Comparison of ENCODE assay signal across 8 cellular contexts in the genomic region with DNA sequence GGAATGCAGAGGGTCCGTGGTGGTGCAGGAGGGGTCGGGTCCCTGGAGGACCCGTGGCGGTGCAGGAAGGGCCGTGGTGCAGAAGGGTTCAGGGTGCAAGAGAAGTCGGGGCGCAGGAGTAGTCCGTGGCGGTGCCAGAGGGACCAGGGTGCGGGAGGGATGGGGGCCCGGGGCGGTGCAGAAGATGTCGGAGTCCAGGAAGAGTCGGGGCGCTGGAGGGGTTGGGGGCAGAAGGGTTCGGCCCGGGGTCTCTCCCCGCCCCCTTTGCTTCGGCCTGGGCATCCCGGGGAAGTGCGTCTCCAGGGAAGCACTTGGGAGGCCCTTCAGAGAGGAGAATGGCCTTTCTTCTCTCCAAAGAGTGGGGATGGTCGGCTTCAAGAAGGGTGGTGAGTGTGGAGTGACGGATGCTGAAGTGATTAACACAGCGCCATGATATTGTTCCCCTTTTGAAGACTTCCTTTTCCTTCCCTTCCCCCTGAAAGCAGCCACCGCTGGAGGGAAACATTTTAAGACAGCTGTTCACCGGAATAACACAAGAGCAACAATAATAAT. TPM values are rescaled to one million over a fixed set of nuclear protein-coding genes. Genes with fewer than 3 reads are reported as not detected.
DNase-seq lines count a peak whose midpoint lies in the region; ATAC-seq and TF ChIP-seq lines count a peak whose summit lies in the region.

No MANE protein-coding gene starts in this region.

- no peak for TF ChIP-seq CTCF in epithelial cell of esophagus (IDR thresholded peaks at IDR 0.05; ENCODE audit: insufficient read depth, low read depth, low read length, missing control alignments)

- H3K27ac ChIP-seq in CD4-positive, CD25-positive, alpha-beta regulatory T cell (ENCODE audit: insufficient read depth, low read length, poor library complexity, severe bottlenecking): peak overlapping the region; percentile 86
- H3K27ac ChIP-seq in SJCRH30: no peak overlapping the region

- DNase-seq in CD4-positive, CD25-positive, alpha-beta regulatory T cell: no peak
- DNase-seq in SJCRH30 (no peak), epithelial cell of esophagus (ENCODE audit: low read depth) (peak; percentile 47), HPDE6-E6E7 (ENCODE audit: extremely low spot score) (no peak), iPS-NIHi11 (ENCODE audit: low spot score) (no peak)
- no peak for DNase-seq in natural killer cell treated with Interleukin-12 subunit alpha and Interleukin-12 subunit beta and Interleukin-15 and Interleukin-18, amount 100 ng/mL, for 72 hours (ENCODE audit: low spot score)

- no peaks in the 10 kb centered on the region for H3K36me3 Mint-ChIP-seq in CD4-positive, CD25-positive, alpha-beta regulatory T cell
- H3K36me3 Mint-ChIP-seq in natural killer cell treated with Interleukin-12 subunit alpha and Interleukin-12 subunit beta and Interleukin-15 and Interleukin-18, amount 100 ng/mL, for 72 hours: peaks cover 14% of the 10 kb centered on the region

- no peaks in the 10 kb centered on the region for H3K9me3 Mint-ChIP-seq in CD4-positive, CD25-positive, alpha-beta regulatory T cell
- H3K9me3 Mint-ChIP-seq in natural killer cell treated with Interleukin-12 subunit alpha and Interleukin-12 subunit beta and Interleukin-15 and Interleukin-18, amount 100 ng/mL, for 72 hours: no peaks in the 10 kb centered on the region

- peak overlapping the region; percentile 93 to 99 (median 96) for H3K4me3 Mint-ChIP-seq in CD4-positive, CD25-positive, alpha-beta regulatory T cell
- peak overlapping the region; percentile 84 for H3K4me3 Mint-ChIP-seq in natural killer cell treated with Interleukin-12 subunit alpha and Interleukin-12 subunit beta and Interleukin-15 and Interleukin-18, amount 100 ng/mL, for 72 hours

- peaks cover 55% of the 10 kb centered on the region for H3K4me1 ChIP-seq in CD4-positive, CD25-positive, alpha-beta regulatory T cell (ENCODE audit: control insufficient read depth, insufficient read depth, low read length, poor library complexity, severe bottlenecking)
- no peaks in the 10 kb centered on the region for H3K4me1 ChIP-seq in SJCRH30

- peaks cover 14% of the 10 kb centered on the region for H3K36me3 ChIP-seq in CD4-positive, CD25-positive, alpha-beta regulatory T cell (ENCODE audit: control insufficient read depth, insufficient read depth, low read length)
- H3K36me3 ChIP-seq in SJCRH30: peaks cover 9% of the 10 kb centered on the region

- peaks cover 40 to 89% (median 64%) of the 10 kb centered on the region in 4 donors for H3K4me1 Mint-ChIP-seq in CD4-positive, CD25-positive, alpha-beta regulatory T cell
- H3K4me1 Mint-ChIP-seq in natural killer cell treated with Interleukin-12 subunit alpha and Interleukin-12 subunit beta and Interleukin-15 and Interleukin-18, amount 100 ng/mL, for 72 hours (ENCODE audit: low read depth in 2 of 2): peaks cover 68 to 82% of the 10 kb centered on the region in 2 donors

- no peaks in the 10 kb centered on the region for H3K27me3 ChIP-seq in CD4-positive, CD25-positive, alpha-beta regulatory T cell (ENCODE audit: control insufficient read depth, insufficient read depth, low read length)
- H3K27me3 ChIP-seq in SJCRH30: no peaks in the 10 kb centered on the region

- ATAC-seq in CD4-positive, CD25-positive, alpha-beta regulatory T cell (ENCODE audit: low read depth in 2 of 2): peak in 1 of 2 donors; percentile 5
- ATAC-seq in GM21786 (IDR thresholded peaks at IDR 0.05; ENCODE audit: unreplicated experiment) (peak; percentile 15), HG02759 (IDR thresholded peaks at IDR 0.05; ENCODE audit: unreplicated experiment) (no peak)
- ATAC-seq in natural killer cell treated with Interleukin-12 subunit alpha and Interleukin-12 subunit beta and Interleukin-15 and Interleukin-18, amount 100 ng/mL, for 72 hours: peak in 1 of 2 donors; percentile 7

- H3K27ac Mint-ChIP-seq in CD4-positive, CD25-positive, alpha-beta regulatory T cell: peak overlapping the region; percentile 93 to 96 (median 96)
- H3K27ac Mint-ChIP-seq in natural killer cell treated with Interleukin-12 subunit alpha and Interleukin-12 subunit beta and Interleukin-15 and Interleukin-18, amount 100 ng/mL, for 72 hours: peak overlapping the region; percentile 98 to 100

- no peaks in the 10 kb centered on the region for H3K27me3 Mint-ChIP-seq in CD4-positive, CD25-positive, alpha-beta regulatory T cell
- no peaks in the 10 kb centered on the region for H3K27me3 Mint-ChIP-seq in natural killer cell treated with Interleukin-12 subunit alpha and Interleukin-12 subunit beta and Interleukin-15 and Interleukin-18, amount 100 ng/mL, for 72 hours

- peak overlapping the region; percentile 84 for H3K4me3 ChIP-seq in CD4-positive, CD25-positive, alpha-beta regulatory T cell (ENCODE audit: low read depth, low read length)
- peak overlapping the region; percentile 94 for H3K4me3 ChIP-seq in SJCRH30
- peak overlapping the region; percentile 85 for H3K4me3 ChIP-seq in epithelial cell of esophagus (ENCODE audit: low read length)

- no peaks in the 10 kb centered on the region for H3K9me3 ChIP-seq in CD4-positive, CD25-positive, alpha-beta regulatory T cell (ENCODE audit: control insufficient read depth in 2 of 2, low read length in 2 of 2)
- no peaks in the 10 kb centered on the region for H3K9me3 ChIP-seq in SJCRH30 (replicated peaks)

RNA-seq across cellular contexts. Expression of gene WDR37, which starts 1.0 kb away (rescaled TPM):
- 31.6 TPM for total RNA-seq in CD4-positive, CD25-positive, alpha-beta regulatory T cell
- polyA plus RNA-seq in CD4-positive, CD25-positive, alpha-beta regulatory T cell: 10 to 100 TPM; 10.6 to 15.0 (median 12.2) TPM
- total RNA-seq in SJCRH30 (2014; rRNA removed; shearing (Covaris generic)): 5.6 and 6.1 TPM in 2 replicates
- total RNA-seq in natural killer cell treated with Interleukin-12 subunit alpha and Interleukin-12 subunit beta and Interleukin-15 and Interleukin-18, amount 100 ng/mL, for 72 hours: 10 to 100 TPM; 31.8 to 37.6 TPM

RNA-seq across cellular contexts. Expression of gene IDI1, which starts 8.3 kb away (rescaled TPM):
- 179 TPM for total RNA-seq in CD4-positive, CD25-positive, alpha-beta regulatory T cell
- 10 to 100 TPM; 47.0 to 58.6 (median 49.9) TPM for polyA plus RNA-seq in CD4-positive, CD25-positive, alpha-beta regulatory T cell
- 66.8 and 70.0 TPM in 2 replicates for total RNA-seq in SJCRH30 (2014; rRNA removed; shearing (Covaris generic))
- 100 to 1,000 TPM in 1 of 2 donors, 10 to 100 TPM in 1; 85.7 to 140 TPM for total RNA-seq in natural killer cell treated with Interleukin-12 subunit alpha and Interleukin-12 subunit beta and Interleukin-15 and Interleukin-18, amount 100 ng/mL, for 72 hours

RNA-seq across cellular contexts. Expression of gene IDI2, which starts 31.5 kb away (rescaled TPM):
- not detected for total RNA-seq in CD4-positive, CD25-positive, alpha-beta regulatory T cell
- not detected for polyA plus RNA-seq in CD4-positive, CD25-positive, alpha-beta regulatory T cell
- total RNA-seq in SJCRH30 (2014; rRNA removed; shearing (Covaris generic)): not detected in 2 replicates
- total RNA-seq in natural killer cell treated with Interleukin-12 subunit alpha and Interleukin-12 subunit beta and Interleukin-15 and Interleukin-18, amount 100 ng/mL, for 72 hours: not detected
